In the genomic region with DNA sequence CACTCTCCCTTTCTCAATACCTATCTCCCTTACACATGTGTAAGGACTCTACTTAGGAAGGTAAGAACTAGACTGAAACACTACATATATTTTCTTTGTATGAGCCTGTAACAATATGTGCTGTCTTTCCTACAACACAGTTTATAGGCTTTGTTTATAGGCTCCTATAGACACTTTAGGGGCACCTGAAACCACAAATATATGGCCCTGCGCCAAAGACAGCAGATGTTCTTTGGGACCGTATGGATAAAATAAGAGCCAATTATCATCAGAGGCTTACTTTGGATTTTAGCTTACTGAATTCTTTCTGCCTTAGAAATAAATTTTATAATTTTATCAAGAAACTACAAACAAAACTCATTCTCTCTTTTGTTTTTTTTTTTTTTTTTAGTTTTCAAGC, we compare ENCODE assay signal across 1 cellular context.
TF ChIP-seq lines count a peak whose summit lies in the region.

No MANE protein-coding gene starts in this region.

TF ChIP-seq in K562, 482 proteins besides CTCF, POLR2A, EP300 and RAD21 (continued from another document):
- TF ChIP-seq ZNF512 (tag; IDR thresholded peaks at IDR 0.05) (0 out of 2 replicates have a peak, but pooled peaks have one; percentile 5), GATA2 (CRISPR knock-in tag; IDR thresholded peaks at IDR 0.05) (no peak), ZNF354B (CRISPR knock-in tag; IDR thresholded peaks at IDR 0.05) (no peak), CREB3 (tag; conservative IDR thresholded peaks at IDR 0.05; ENCODE audit: low read depth) (no peak), KHSRP (IDR thresholded peaks at IDR 0.05) (no peak)
